1 cellular context compared by ENCODE assay signal in genomic region chr1:81337226-81337625, GRCh38.
TF ChIP-seq lines count a peak whose summit lies in the region.

No MANE protein-coding gene starts in this region.

TF ChIP-seq in H1, 55 proteins besides CTCF, POLR2A, EP300 and RAD21 (continued from another document):
- TF ChIP-seq CHD7 (IDR thresholded peaks at IDR 0.05; ENCODE audit: insufficient replicate concordance, low read length) (no peak), SP4 (IDR thresholded peaks at IDR 0.05; ENCODE audit: low read length) (no peak), EGR1 (IDR thresholded peaks at IDR 0.05; ENCODE audit: borderline replicate concordance, low read depth, low read length) (no peak), YY1 (IDR thresholded peaks at IDR 0.05; ENCODE audit: low read depth, low read length) (no peak), BRCA1 (IDR thresholded peaks at IDR 0.05; ENCODE audit: low read depth, low read length) (no peak), RBBP5 (IDR thresholded peaks at IDR 0.05; ENCODE audit: borderline replicate concordance, low read depth, low read length) (no peak), HDAC2 (IDR thresholded peaks at IDR 0.05; ENCODE audit: borderline replicate concordance in 1 of 2, low read depth in 2 of 2, low read length in 2 of 2) (no peak), SP1 (IDR thresholded peaks at IDR 0.05; ENCODE audit: low read depth, low read length) (no peak), SRF (IDR thresholded peaks at IDR 0.05; ENCODE audit: low read depth, low read length) (no peak), BCL11A (IDR thresholded peaks at IDR 0.05; ENCODE audit: low read depth in 2 of 2, low read length in 2 of 2) (no peak), SUZ12 (IDR thresholded peaks at IDR 0.05; ENCODE audit: low read length) (no peak), POLR2AphosphoS5 (IDR thresholded peaks at IDR 0.05; ENCODE audit: low read depth, low read length) (no peak)
TF ChIP-seq in H1: peak in this region for 0.
